ENCODE assay signal across 24 cellular contexts in the genomic region with DNA sequence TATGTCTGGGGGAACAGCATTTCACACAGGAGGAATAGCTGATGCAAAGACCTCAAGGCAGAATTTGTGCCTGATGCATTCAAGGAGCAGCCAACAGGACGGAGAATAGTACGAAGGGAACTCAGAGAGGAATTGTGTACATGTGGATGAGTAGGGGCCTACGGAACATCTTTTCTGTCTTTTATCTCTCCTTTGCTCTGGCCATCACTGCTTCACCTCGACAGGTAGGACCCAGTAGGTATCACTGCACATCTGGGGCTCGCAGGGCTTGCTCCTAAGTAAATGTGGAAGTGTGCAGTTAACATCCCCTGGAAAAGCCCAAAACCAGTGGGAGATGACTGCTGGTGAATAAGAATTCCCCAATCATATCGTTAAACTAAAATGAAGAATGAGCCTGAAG. TPM values are rescaled to one million over a fixed set of nuclear protein-coding genes. Genes with fewer than 3 reads are reported as not detected.
DNase-seq lines count a peak whose midpoint lies in the region; ATAC-seq and TF ChIP-seq lines count a peak whose summit lies in the region.
"Had no signal": no experiment of that assay in that cellular context is flagged by ENCODE, and none has a peak within 500 bp of the region (broad histone marks: within the 10 kb centered on the region; RNA-seq: fewer than 3 reads in every experiment).

No MANE protein-coding gene starts in this region.

- H3K9ac ChIP-seq in PC-3 (ENCODE audit: low read length): peak overlapping the region; percentile 82
- H3K9ac ChIP-seq in mammary epithelial cell (ENCODE audit: insufficient read depth, low read length): no peak overlapping the region
- no peak overlapping the region for H3K9ac ChIP-seq in trophoblast cell (ENCODE audit: low read length)

- H2BK12ac ChIP-seq in trophoblast cell (ENCODE audit: low read length): peak overlapping the region; percentile 84

- POLR2A ChIA-PET in PC-3 (lab: Charles Lee; ENCODE audit: unreplicated experiment): interaction anchor here (0.7 kb wide), 1 partner anchor 362 kb away, joined by 3 read pairs; no protein-coding TSS in a partner anchor

- no peaks in the 10 kb centered on the region for H3K36me3 ChIP-seq in PC-3 (ENCODE audit: low read depth, low read length)
- no peaks in the 10 kb centered on the region for H3K36me3 ChIP-seq in mammary epithelial cell (ENCODE audit: insufficient read depth, low read length)
- H3K36me3 ChIP-seq in trophoblast cell (ENCODE audit: control insufficient read depth in 1 of 2, insufficient read depth in 2 of 2, low read length in 2 of 2): no peaks in the 10 kb centered on the region
- H3K36me3 ChIP-seq: BE2C, cardiac muscle cell had no signal

- peaks cover 17% of the 10 kb centered on the region for H3K4me1 Mint-ChIP-seq in stimulated activated effector memory CD8-positive, alpha-beta T cell treated with anti-CD3 and anti-CD28 coated beads, Interleukin-12 subunit alpha, Interleukin-12 subunit beta, amount 100 ng/mL, for 72 hours

- 94% methylated on average over 6 of the region's 6 CpGs for WGBS in mammary epithelial cell (ENCODE audit: low coverage, missing lambda C conversion rate)
- WGBS in trophoblast cell (ENCODE audit: extremely low coverage, insufficient coverage, insufficient read length): no CpG with 5 or more reads among the region's 6 CpGs

- H3K4me3 Mint-ChIP-seq in stimulated activated effector memory CD8-positive, alpha-beta T cell treated with anti-CD3 and anti-CD28 coated beads, Interleukin-12 subunit alpha, Interleukin-12 subunit beta, amount 100 ng/mL, for 72 hours: no peak overlapping the region
- H3K4me3 Mint-ChIP-seq: T-cell had no signal

- H4K20me1 ChIP-seq in PC-3 (ENCODE audit: low read length) (no peaks in the 10 kb centered on the region), mammary epithelial cell (ENCODE audit: insufficient read depth, low read length) (no peaks in the 10 kb centered on the region)

- H3K27ac ChIP-seq in PC-3 (ENCODE audit: low read length) (peak overlapping the region; percentile 97), mammary epithelial cell (ENCODE audit: insufficient read depth, low read depth, low read length) (peak overlapping the region; percentile 33), trophoblast cell (ENCODE audit: low read depth, low read length) (peak overlapping the region; percentile 53)
- H3K27ac ChIP-seq: cardiac muscle cell, testis had no signal

- H3K18ac ChIP-seq in trophoblast cell (ENCODE audit: low read length): no peak overlapping the region

- H4K12ac ChIP-seq in trophoblast cell (ENCODE audit: low read depth, low read length): no peak overlapping the region

- no peak overlapping the region for H2BK120ac ChIP-seq in trophoblast cell (ENCODE audit: insufficient read depth, low read length, poor library complexity)

- no peak overlapping the region for H2AK5ac ChIP-seq in trophoblast cell (ENCODE audit: low read length)

- no peaks in the 10 kb centered on the region for H3K36me3 Mint-ChIP-seq in stimulated activated effector memory CD8-positive, alpha-beta T cell treated with anti-CD3 and anti-CD28 coated beads, Interleukin-12 subunit alpha, Interleukin-12 subunit beta, amount 100 ng/mL, for 72 hours
- H3K36me3 Mint-ChIP-seq: T-cell had no signal

- H4K8ac ChIP-seq in trophoblast cell (ENCODE audit: low read depth, low read length): no peak overlapping the region

- no peak overlapping the region for H3K4ac ChIP-seq in trophoblast cell (ENCODE audit: low read depth, low read length)

- H3F3A ChIP-seq in PC-3 (ENCODE audit: low read length, unreplicated experiment): peaks cover 11% of the 10 kb centered on the region

- CTCF ChIA-PET in PC-3 (lab: Charles Lee): interaction anchor here (1.2 kb wide), 1 partner anchor 165 kb away, joined by 3 read pairs; no protein-coding TSS in a partner anchor
- CTCF ChIA-PET in mammary epithelial cell (lab: Charles Lee; ENCODE audit: low non-redundant PET): no interaction called here

- H3K79me2 ChIP-seq in PC-3 (ENCODE audit: low read length) (no peaks in the 10 kb centered on the region), mammary epithelial cell (ENCODE audit: insufficient read depth, low read length) (no peaks in the 10 kb centered on the region), trophoblast cell (ENCODE audit: control insufficient read depth, insufficient read depth, low read length, poor library complexity) (no peaks in the 10 kb centered on the region)

- peak overlapping the region; percentile 4 for H2BK5ac ChIP-seq in trophoblast cell (ENCODE audit: low read depth, low read length, poor library complexity)

- H3K4me1 ChIP-seq in PC-3 (ENCODE audit: insufficient read depth, low read length) (peaks cover 43% of the 10 kb centered on the region), mammary epithelial cell (ENCODE audit: insufficient read depth, low read length) (peaks cover 18% of the 10 kb centered on the region), trophoblast cell (ENCODE audit: control insufficient read depth in 1 of 2, insufficient read depth in 2 of 2, low read length in 2 of 2) (peaks cover 0 to 4% of the 10 kb centered on the region in 2 experiments)
- H3K4me1 ChIP-seq: BE2C, testis had no signal

- H3K9me3 ChIP-seq in PC-3 (ENCODE audit: low read length) (no peaks in the 10 kb centered on the region), mammary epithelial cell (replicated peaks; ENCODE audit: insufficient read depth, low read length) (no peaks in the 10 kb centered on the region), trophoblast cell (ENCODE audit: insufficient read depth, low read depth, low read length) (no peaks in the 10 kb centered on the region)
- H3K9me3 ChIP-seq: BE2C, Caco-2, testis had no signal

- peak overlapping the region; percentile 1 for H3K14ac ChIP-seq in trophoblast cell (ENCODE audit: low read length)

- BruUV-seq in PC-3 (replicated peaks; lab: Mats Ljungman, UMichigan) (no TSS peak), mammary epithelial cell (replicated peaks; lab: Mats Ljungman, UMichigan) (no TSS peak)

- H3K79me1 ChIP-seq in trophoblast cell (ENCODE audit: low read length): peaks cover 3% of the 10 kb centered on the region

- H3K27me3 ChIP-seq in PC-3 (ENCODE audit: low read length) (no peaks in the 10 kb centered on the region), mammary epithelial cell (ENCODE audit: insufficient read depth, low read length) (no peaks in the 10 kb centered on the region), trophoblast cell (ENCODE audit: insufficient read depth, low read length) (no peaks in the 10 kb centered on the region)
- H3K27me3 ChIP-seq: BE2C, cardiac muscle cell, testis had no signal

- dilution Hi-C loops in mammary epithelial cell (cut with HindIII; ENCODE audit: low sequenced_read_pairs): no loop called here

- in situ Hi-C loops in mammary epithelial cell (cut with MboI; ENCODE audit: low sequenced_read_pairs in 2 of 2): no loop called here

- H2AFZ ChIP-seq in PC-3 (ENCODE audit: low read length): peak overlapping the region; percentile 35
- H2AFZ ChIP-seq in mammary epithelial cell (ENCODE audit: low read depth, low read length): peak overlapping the region; percentile 40
- no peak overlapping the region for H2AFZ ChIP-seq in trophoblast cell (ENCODE audit: insufficient read depth, low read length, poor library complexity)

- no peaks in the 10 kb centered on the region for H3K9me3 Mint-ChIP-seq in stimulated activated effector memory CD8-positive, alpha-beta T cell treated with anti-CD3 and anti-CD28 coated beads, Interleukin-12 subunit alpha, Interleukin-12 subunit beta, amount 100 ng/mL, for 72 hours
- H3K9me3 Mint-ChIP-seq: T-cell had no signal

- no peaks in the 10 kb centered on the region for H3K9me2 ChIP-seq in PC-3 (replicated peaks; ENCODE audit: low read length)

- no peak overlapping the region for H3K27ac Mint-ChIP-seq in stimulated activated effector memory CD8-positive, alpha-beta T cell treated with anti-CD3 and anti-CD28 coated beads, Interleukin-12 subunit alpha, Interleukin-12 subunit beta, amount 100 ng/mL, for 72 hours
- H3K27ac Mint-ChIP-seq: T-cell had no signal

- ATAC-seq in GM18511 (IDR thresholded peaks at IDR 0.05; ENCODE audit: unreplicated experiment): peak; percentile 14
- ATAC-seq in PC-3: no peak; the same call in 1 of the 2 replicates
- ATAC-seq in stimulated activated effector memory CD8-positive, alpha-beta T cell treated with anti-CD3 and anti-CD28 coated beads, Interleukin-12 subunit alpha, Interleukin-12 subunit beta, amount 100 ng/mL, for 72 hours: no peak
- ATAC-seq: left cardiac atrium, Right ventricle myocardium inferior had no signal

- H3K4me2 ChIP-seq in PC-3 (ENCODE audit: low read length) (peak overlapping the region; percentile 73), mammary epithelial cell (ENCODE audit: insufficient read depth, low read depth, low read length) (no peak overlapping the region), trophoblast cell (ENCODE audit: low read length) (no peak overlapping the region)

- intact Hi-C loops in PC-3 (cut with micrococcal nuclease): loop anchor here (1.0 to 5.0 kb wide), 7 partner anchors 14 to 340 kb away; a partner anchor contains a TSS
- intact Hi-C loops in mammary epithelial cell (cut with micrococcal nuclease): no loop called here
- intact Hi-C loops in head of caudate nucleus (cut with DNase I): no loop called here

- peak overlapping the region; percentile 60 for H4K91ac ChIP-seq in trophoblast cell (ENCODE audit: low read depth, low read length)

- TF ChIP-seq CTCF in PC-3 (conservative IDR thresholded peaks at IDR 0.05; ENCODE audit: low read depth, low read length): no peak
- TF ChIP-seq CTCF in mammary epithelial cell (conservative IDR thresholded peaks at IDR 0.05 in 1 of 2, IDR thresholded peaks at IDR 0.05 in 1 of 2; ENCODE audit: extremely low read depth in 1 of 2, insufficient read depth in 1 of 2, low read depth in 1 of 2, low read length in 2 of 2): no peak

- H3K23ac ChIP-seq in trophoblast cell (ENCODE audit: low read length): no peak overlapping the region

- DNase-seq in PC-3 (no peak), mammary epithelial cell (no peak), trophoblast cell (no peak), head of caudate nucleus (no peak), NCI-H1417 (lab: John Stamatoyannopoulos, UW) (no peak)
- DNase-seq in stimulated activated effector memory CD8-positive, alpha-beta T cell treated with anti-CD3 and anti-CD28 coated beads, Interleukin-12 subunit alpha, Interleukin-12 subunit beta, amount 100 ng/mL, for 72 hours (ENCODE audit: low spot score in 2 of 2): no peak
- DNase-seq: BE2C, H7, Kasumi-1, left cardiac atrium, NCI-H1092, NCI-H2107, NCI-H524, T-cell, testis had no signal

- H3K4me3 ChIP-seq in PC-3 (ENCODE audit: low read length): peak overlapping the region; percentile 14; the same call in 1 of the 2 replicates
- no peak overlapping the region for H3K4me3 ChIP-seq in mammary epithelial cell (replicated peaks in 1 of 3; ENCODE audit: insufficient read depth in 1 of 3, low read depth in 2 of 3, low read length in 3 of 3)
- H3K4me3 ChIP-seq in trophoblast cell (ENCODE audit: low read depth, low read length): no peak overlapping the region
- H3K4me3 ChIP-seq: cardiac muscle cell, testis had no signal

RNA-seq across cellular contexts. Expression of a gene that starts 56.4 kb away (rescaled TPM):
- total RNA-seq in PC-3 (2014; rRNA removed) (not detected in 2 replicates), mammary epithelial cell (not detected)
- polyA plus RNA-seq in mammary epithelial cell: not detected
- not detected for polyA minus RNA-seq in mammary epithelial cell
- polyA plus RNA-seq in trophoblast cell (2013): not detected in 2 replicates
- total RNA-seq: Caco-2, cardiac muscle cell, dermis microvascular lymphatic vessel endothelial cell, epithelial cell of proximal tubule, frontal cortex, H7, left cardiac atrium, mucosa of gallbladder, Right ventricle myocardium inferior, T-cell, testis had no signal
- polyA plus RNA-seq: adipose tissue, cardiac muscle cell had no signal

Comparison
In these comparisons a context has a peak if more than half of its experiments do, and no peak if none do; other contexts are left out.
1. H3K27ac ChIP-seq: peak in every context shown above with its lines; median percentile 97 in PC-3; 53 in trophoblast cell; 33 in mammary epithelial cell.